Comparison of ENCODE assay signal across 11 cellular contexts in genomic region chr7:100048680-100049079, GRCh38. TPM values are rescaled to one million over a fixed set of nuclear protein-coding genes. Genes with fewer than 3 reads are reported as not detected.
DNase-seq lines count a peak whose midpoint lies in the region; ATAC-seq, FAIRE-seq and TF ChIP-seq lines count a peak whose summit lies in the region.
"Had no signal": no experiment of that assay in that cellular context is flagged by ENCODE, and none has a peak within 500 bp of the region (broad histone marks: within the 10 kb centered on the region; RNA-seq: fewer than 3 reads in every experiment).

No MANE protein-coding gene starts in this region.

- H3K4me1 Mint-ChIP-seq in activated naive CD4-positive, alpha-beta T cell treated with anti-CD3 and anti-CD28 coated beads for 36 hours (ENCODE audit: low read depth) = peaks cover 18% of the 10 kb centered on the region

- H3K9me3 ChIP-seq in kidney (ENCODE audit: control insufficient read depth in 1 of 2, low read length in 2 of 2) = no peaks in the 10 kb centered on the region
- H3K9me3 ChIP-seq in tibial artery = no peaks in the 10 kb centered on the region

- peaks cover 0 to 16% of the 10 kb centered on the region in 2 donors for H3K4me1 ChIP-seq in kidney (ENCODE audit: control insufficient read depth in 1 of 2, insufficient read depth in 1 of 2, low read depth in 1 of 2, low read length in 2 of 2)
- peaks cover 0 to 15% (median 10%) of the 10 kb centered on the region in 4 donors for H3K4me1 ChIP-seq in tibial artery

- no peak for FAIRE-seq in kidney (lab: Jason Lieb, UNC)

- no peaks in the 10 kb centered on the region for H3K9me3 Mint-ChIP-seq in activated naive CD4-positive, alpha-beta T cell treated with anti-CD3 and anti-CD28 coated beads for 36 hours

- H3K4me3 ChIP-seq in kidney (ENCODE audit: low read length in 2 of 2) (peak overlapping the region; percentile 88 to 93), tibial artery (no peak overlapping the region)

- TF ChIP-seq CTCF in VCaP (conservative IDR thresholded peaks at IDR 0.05) (no peak), kidney (IDR thresholded peaks at IDR 0.05; ENCODE audit: borderline replicate concordance, extremely low read depth, insufficient read depth) (no peak), tibial artery (IDR thresholded peaks at IDR 0.05) (no peak)

- peak overlapping the region; percentile 91 for H3K27ac Mint-ChIP-seq in activated naive CD4-positive, alpha-beta T cell treated with anti-CD3 and anti-CD28 coated beads for 36 hours

- H3K27ac ChIP-seq in VCaP = peak overlapping the region; percentile 87
- no peak overlapping the region for H3K27ac ChIP-seq in kidney (ENCODE audit: low read depth in 2 of 2, low read length in 2 of 2)
- peak overlapping the region; percentile 92 to 98 for H3K27ac ChIP-seq in tibial artery

- no peaks in the 10 kb centered on the region for H3K36me3 Mint-ChIP-seq in activated naive CD4-positive, alpha-beta T cell treated with anti-CD3 and anti-CD28 coated beads for 36 hours (ENCODE audit: low read depth)

- H3K27me3 ChIP-seq in tibial artery = no peaks in the 10 kb centered on the region

- CTCF ChIA-PET in activated naive CD4-positive, alpha-beta T cell treated with anti-CD3 and anti-CD28 coated beads for 36 hours (lab: Charles Lee) = no interaction called here

- no peak for ATAC-seq in GM18867 (IDR thresholded peaks at IDR 0.05; ENCODE audit: unreplicated experiment)

- H3K36me3 ChIP-seq in kidney (ENCODE audit: control insufficient read depth in 1 of 2, insufficient read depth in 2 of 2, low read length in 2 of 2) = no peaks in the 10 kb centered on the region
- peaks cover 0 to 10% (median 0%) of the 10 kb centered on the region in 3 donors for H3K36me3 ChIP-seq in tibial artery

- H3K4me3 Mint-ChIP-seq in activated naive CD4-positive, alpha-beta T cell treated with anti-CD3 and anti-CD28 coated beads for 36 hours = peak overlapping the region; percentile 85

- H3K9ac ChIP-seq in kidney (ENCODE audit: low read length in 2 of 2) = peak overlapping the region in 1 of 2 donors; percentile 91

- intact Hi-C loops in activated naive CD4-positive, alpha-beta T cell treated with anti-CD3 and anti-CD28 coated beads for 36 hours (cut with micrococcal nuclease) = loop anchor here (1.0 to 2.0 kb wide), 5 partner anchors 28 to 130 kb away; partner anchors contain the start of genes MBLAC1, TRIM4 and ZNF3
- intact Hi-C loops in kidney (cut with DNase I) (no loop called here), tibial artery (cut with DNase I; ENCODE audit: low total_unique reads) (loop anchor here (5.0 kb wide), 2 partner anchors 34 to 36 kb away; partner anchors contain the start of gene ZNF3)

- no peaks in the 10 kb centered on the region for H3K27me3 Mint-ChIP-seq in activated naive CD4-positive, alpha-beta T cell treated with anti-CD3 and anti-CD28 coated beads for 36 hours (ENCODE audit: low read depth)

- DNase-seq in activated naive CD4-positive, alpha-beta T cell treated with anti-CD3 and anti-CD28 coated beads for 36 hours = no peak
- DNase-seq in activated naive CD4-positive, alpha-beta T cell treated with Interleukin-2 at 50 U/mL for 16 hours = no peak
- DNase-seq in kidney (peak; percentile 30), tibial artery (no peak), middle frontal gyrus (ENCODE audit: extremely low spot score, low spot score) (no peak), NCI-H226 (no peak)
- DNase-seq: activated CD4-positive, alpha-beta T cell treated with anti-CD3 and anti-CD28 coated beads, Interleukin-2, amount 50 U/mL, for 4 hours; NCI-H2171; Right ventricle myocardium superior had no signal

RNA-seq across cellular contexts. Expression of gene ZSCAN21, which starts 0.9 kb away (rescaled TPM):
- 1 to 10 TPM; 6.2 to 6.4 TPM for total RNA-seq in activated naive CD4-positive, alpha-beta T cell treated with anti-CD3 and anti-CD28 coated beads for 36 hours
- 12.4 TPM for total RNA-seq in kidney
- 10.8 TPM for polyA plus RNA-seq in kidney (ENCODE audit: insufficient read depth, low read depth, low replicate concordance)

RNA-seq across cellular contexts. Expression of gene ZNF3, which starts 32.8 kb away (rescaled TPM):
- total RNA-seq in activated naive CD4-positive, alpha-beta T cell treated with anti-CD3 and anti-CD28 coated beads for 36 hours = 10 to 100 TPM; 13.1 to 14.0 TPM
- total RNA-seq in kidney = 30.8 TPM
- 15.8 TPM for polyA plus RNA-seq in kidney (ENCODE audit: insufficient read depth, low read depth, low replicate concordance)

RNA-seq across cellular contexts. Expression of gene ZKSCAN1, which starts 33.3 kb away (rescaled TPM):
- 10 to 100 TPM; 64.4 to 67.9 TPM for total RNA-seq in activated naive CD4-positive, alpha-beta T cell treated with anti-CD3 and anti-CD28 coated beads for 36 hours
- total RNA-seq in kidney = 76.6 TPM
- polyA plus RNA-seq in kidney (ENCODE audit: insufficient read depth, low read depth, low replicate concordance) = 7.7 TPM

RNA-seq across cellular contexts. Expression of gene COPS6, which starts 40.1 kb away (rescaled TPM):
- total RNA-seq in activated naive CD4-positive, alpha-beta T cell treated with anti-CD3 and anti-CD28 coated beads for 36 hours = 10 to 100 TPM; 97.1 to 97.8 TPM
- total RNA-seq in kidney = 89.1 TPM
- 166 TPM for polyA plus RNA-seq in kidney (ENCODE audit: insufficient read depth, low read depth, low replicate concordance)

RNA-seq across cellular contexts. Expression of gene MCM7, which starts 52.5 kb away (rescaled TPM):
- total RNA-seq in activated naive CD4-positive, alpha-beta T cell treated with anti-CD3 and anti-CD28 coated beads for 36 hours = 100 to 1,000 TPM; 390 to 395 TPM
- 47.2 TPM for total RNA-seq in kidney
- 21.0 TPM for polyA plus RNA-seq in kidney (ENCODE audit: insufficient read depth, low read depth, low replicate concordance)

Comparison
In these comparisons a context has a peak if more than half of its experiments do, and no peak if none do; other contexts are left out.
1. H3K27ac ChIP-seq: peak in VCaP (single experiment) and tibial artery (2 of 2); none in kidney (0 of 2).
2. H3K4me3 ChIP-seq: peak in kidney (2 of 2); none in tibial artery (0 of 2).